Comparison of ENCODE assay signal across 9 cellular contexts in genomic region chr7:23247602-23248335, GRCh38. TPM values are rescaled to one million over a fixed set of nuclear protein-coding genes. Genes with fewer than 3 reads are reported as not detected.
DNase-seq lines count a peak whose midpoint lies in the region; ATAC-seq and TF ChIP-seq lines count a peak whose summit lies in the region.
"Had no signal": no experiment of that assay in that cellular context is flagged by ENCODE, and none has a peak within 500 bp of the region (broad histone marks: within the 10 kb centered on the region; RNA-seq: fewer than 3 reads in every experiment).

No MANE protein-coding gene starts in this region.

- H3K27me3 Mint-ChIP-seq in T-helper 1 cell treated with Interleukin-12 subunit alpha and Interleukin-12 subunit beta and Interleukin-4 antibody, amounts not matched to agents 30 μg/mL and 1 μg/mL, for 36 hours (ENCODE audit: low read depth): peaks cover 79% of the 10 kb centered on the region

- H3K27ac ChIP-seq in liver (ENCODE audit: low read depth in 1 of 2, low read length in 2 of 2): peak overlapping the region in 1 of 2 donors; percentile 26
- peak overlapping the region; percentile 18 to 60 (median 47) for H3K27ac ChIP-seq in thyroid gland
- H3K27ac ChIP-seq: A549 had no signal

- TF ChIP-seq CTCF in cardiac fibroblast (IDR thresholded peaks at IDR 0.05; ENCODE audit: low read depth, low read length) (no peak), liver (IDR thresholded peaks at IDR 0.05; ENCODE audit: low read depth, low read length, missing input control) (no peak), thyroid gland (IDR thresholded peaks at IDR 0.05) (no peak)

- TF ChIP-seq RAD21 in liver (IDR thresholded peaks at IDR 0.05): no peak

- TF ChIP-seq POLR2A in thyroid gland (IDR thresholded peaks at IDR 0.05): no peak

- H3K36me3 Mint-ChIP-seq in T-helper 1 cell treated with Interleukin-12 subunit alpha and Interleukin-12 subunit beta and Interleukin-4 antibody, amounts not matched to agents 30 μg/mL and 1 μg/mL, for 36 hours (ENCODE audit: low read depth): no peaks in the 10 kb centered on the region

- WGBS in liver: 9% methylated on average over 53 of the region's 53 CpGs
- 17 to 18% methylated on average over 20 to 26 of the region's 53 CpGs for WGBS in thyroid gland, 2 donors

- peaks cover 2% of the 10 kb centered on the region for H3K4me1 Mint-ChIP-seq in T-helper 1 cell treated with Interleukin-12 subunit alpha and Interleukin-12 subunit beta and Interleukin-4 antibody, amounts not matched to agents 30 μg/mL and 1 μg/mL, for 36 hours (ENCODE audit: low read depth)

- no peaks in the 10 kb centered on the region for H3K36me3 ChIP-seq in liver (ENCODE audit: control insufficient read depth in 4 of 4, insufficient read depth in 3 of 4, low read depth in 1 of 4, low read length in 3 of 4)
- no peaks in the 10 kb centered on the region for H3K36me3 ChIP-seq in thyroid gland

- H3K4me3 Mint-ChIP-seq in T-helper 1 cell treated with Interleukin-12 subunit alpha and Interleukin-12 subunit beta and Interleukin-4 antibody, amounts not matched to agents 30 μg/mL and 1 μg/mL, for 36 hours: peak overlapping the region; percentile 21

- H3K9me3 Mint-ChIP-seq in T-helper 1 cell treated with Interleukin-12 subunit alpha and Interleukin-12 subunit beta and Interleukin-4 antibody, amounts not matched to agents 30 μg/mL and 1 μg/mL, for 36 hours: no peaks in the 10 kb centered on the region

- peaks cover 0 to 8% (median 4%) of the 10 kb centered on the region in 4 donors for H3K4me1 ChIP-seq in liver (ENCODE audit: control insufficient read depth in 4 of 4, insufficient read depth in 4 of 4, low read length in 3 of 4)
- H3K4me1 ChIP-seq in thyroid gland: peaks cover 0 to 4% of the 10 kb centered on the region in 2 donors
- H3K4me1 ChIP-seq: A549 had no signal

- H3K27me3 ChIP-seq in liver (ENCODE audit: control insufficient read depth in 4 of 4, insufficient read depth in 4 of 4, low read length in 3 of 4): peaks cover 0 to 5% (median 2%) of the 10 kb centered on the region in 4 donors
- peaks cover 6% of the 10 kb centered on the region for H3K27me3 ChIP-seq in thyroid gland

- DNase-seq in T-helper 1 cell: no peak
- peak; percentile 14 to 26 for DNase-seq in cardiac fibroblast (ENCODE audit: low read depth in 2 of 2)
- no peak for DNase-seq in thyroid gland
- no peak for DNase-seq in dedifferentiated amniotic fluid mesenchymal stem cell (ENCODE audit: extremely low spot score)
- no peak for DNase-seq in HuH-7.5 (ENCODE audit: low spot score)

- no peak overlapping the region for H3K9ac ChIP-seq in liver (ENCODE audit: low read depth in 1 of 2, low read length in 2 of 2)

- H3K9me3 ChIP-seq in liver (ENCODE audit: control insufficient read depth in 4 of 4, low read length in 3 of 4) (peaks cover 0 to 5% (median 1%) of the 10 kb centered on the region in 4 donors), thyroid gland (no peaks in the 10 kb centered on the region)

- no peak overlapping the region for H3K27ac Mint-ChIP-seq in T-helper 1 cell treated with Interleukin-12 subunit alpha and Interleukin-12 subunit beta and Interleukin-4 antibody, amounts not matched to agents 30 μg/mL and 1 μg/mL, for 36 hours

- no peak for ATAC-seq in HG03025 (IDR thresholded peaks at IDR 0.05; ENCODE audit: low FRiP score, unreplicated experiment)

- intact Hi-C loops in thyroid gland (cut with DNase I): no loop called here

- H3K4me3 ChIP-seq in cardiac fibroblast (replicated peaks in 1 of 2; ENCODE audit: low read depth in 2 of 2, low read length in 2 of 2) (peak overlapping the region; percentile 46 to 58), liver (ENCODE audit: low read depth in 1 of 3, low read length in 3 of 3) (peak overlapping the region in 2 of 3 donors; percentile 21 to 30), thyroid gland (replicated peaks in 1 of 3) (peak overlapping the region in 1 of 3 donors; percentile 22)
- H3K4me3 ChIP-seq: A549 had no signal

TF ChIP-seq in liver, 16 proteins besides CTCF, POLR2A, EP300 and RAD21:
- TF ChIP-seq REST (IDR thresholded peaks at IDR 0.05) (no peak), SP1 (IDR thresholded peaks at IDR 0.05) (no peak), EGR1 (IDR thresholded peaks at IDR 0.05; ENCODE audit: low read depth in 2 of 2) (no peak), HNF4A (conservative IDR thresholded peaks at IDR 0.05) (no peak), HNF4G (IDR thresholded peaks at IDR 0.05) (no peak), FOXA1 (IDR thresholded peaks at IDR 0.05) (no peak), YY1 (IDR thresholded peaks at IDR 0.05) (no peak), RXRA (IDR thresholded peaks at IDR 0.05) (no peak), TAF1 (conservative IDR thresholded peaks at IDR 0.05) (no peak), NR2F2 (IDR thresholded peaks at IDR 0.05) (no peak), JUND (IDR thresholded peaks at IDR 0.05) (no peak), GABPA (IDR thresholded peaks at IDR 0.05 in 1 of 2, conservative IDR thresholded peaks at IDR 0.05 in 1 of 2) (no peak), FOXA2 (IDR thresholded peaks at IDR 0.05) (no peak)
- TF ChIP-seq, protein P1, sequence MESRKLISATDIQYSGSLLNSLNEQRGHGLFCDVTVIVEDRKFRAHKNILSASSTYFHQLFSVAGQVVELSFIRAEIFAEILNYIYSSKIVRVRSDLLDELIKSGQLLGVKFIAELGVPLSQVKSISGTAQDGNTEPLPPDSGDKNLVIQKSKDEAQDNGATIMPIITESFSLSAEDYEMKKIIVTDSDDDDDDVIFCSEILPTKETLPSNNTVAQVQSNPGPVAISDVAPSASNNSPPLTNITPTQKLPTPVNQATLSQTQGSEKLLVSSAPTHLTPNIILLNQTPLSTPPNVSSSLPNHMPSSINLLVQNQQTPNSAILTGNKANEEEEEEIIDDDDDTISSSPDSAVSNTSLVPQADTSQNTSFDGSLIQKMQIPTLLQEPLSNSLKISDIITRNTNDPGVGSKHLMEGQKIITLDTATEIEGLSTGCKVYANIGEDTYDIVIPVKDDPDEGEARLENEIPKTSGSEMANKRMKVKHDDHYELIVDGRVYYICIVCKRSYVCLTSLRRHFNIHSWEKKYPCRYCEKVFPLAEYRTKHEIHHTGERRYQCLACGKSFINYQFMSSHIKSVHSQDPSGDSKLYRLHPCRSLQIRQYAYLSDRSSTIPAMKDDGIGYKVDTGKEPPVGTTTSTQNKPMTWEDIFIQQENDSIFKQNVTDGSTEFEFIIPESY (IDR thresholded peaks at IDR 0.05): no peak
TF ChIP-seq in liver: peak in this region for 0.

RNA-seq across cellular contexts. Expression of gene GPNMB, which starts 1.2 kb away (rescaled TPM):
- total RNA-seq in liver (10 to 100 TPM in 1 of 2 donors, 1 to 10 TPM in 1; 4.8 to 10.5 TPM), thyroid gland (10 to 100 TPM; 31.4 to 84.8 (median 69.9) TPM)
- polyA plus RNA-seq in liver: 1 to 10 TPM; 2.6 to 5.1 TPM

RNA-seq across cellular contexts. Expression of gene MALSU1, which starts 51.4 kb away (rescaled TPM):
- total RNA-seq in liver (10 to 100 TPM; 30.3 to 41.6 TPM), thyroid gland (100 to 1,000 TPM in 2 of 4 donors, 10 to 100 TPM in 2; 76.1 to 211 (median 95.7) TPM)
- 10 to 100 TPM; 39.4 to 84.6 TPM for polyA plus RNA-seq in liver

Comparison
In these comparisons a context has a peak if more than half of its experiments do, and no peak if none do; other contexts are left out.
1. DNase-seq: peak in cardiac fibroblast (2 of 2); none in T-helper 1 cell (0 of 5), thyroid gland (0 of 2), dedifferentiated amniotic fluid mesenchymal stem cell (single experiment) and HuH-7.5 (single experiment).